Comparison of ENCODE assay signal across 9 cellular contexts in genomic region chr7:41706228-41706930, GRCh38. TPM values are rescaled to one million over a fixed set of nuclear protein-coding genes. Genes with fewer than 3 reads are reported as not detected.
DNase-seq lines count a peak whose midpoint lies in the region; ATAC-seq and TF ChIP-seq lines count a peak whose summit lies in the region.
"Had no signal": no experiment of that assay in that cellular context is flagged by ENCODE, and none has a peak within 500 bp of the region (broad histone marks: within the 10 kb centered on the region; RNA-seq: fewer than 3 reads in every experiment).

No MANE protein-coding gene starts in this region.

- 34% methylated on average over 18 of the region's 18 CpGs for WGBS in right lobe of liver (ENCODE audit: insufficient coverage, low coverage, low lambda C conversion rate, missing lambda C conversion rate)

- H3K4me1 ChIP-seq in right lobe of liver (peaks cover 0 to 40% (median 4%) of the 10 kb centered on the region in 4 donors), skeletal muscle tissue (ENCODE audit: control insufficient read depth in 3 of 3, insufficient read depth in 3 of 3, low read length in 3 of 3) (peaks cover 10 to 15% (median 12%) of the 10 kb centered on the region in 3 donors)

- ATAC-seq in right lobe of liver = no peak
- no peak for ATAC-seq in GM18505 (IDR thresholded peaks at IDR 0.05; ENCODE audit: unreplicated experiment)

- no peaks in the 10 kb centered on the region for H3K9me3 ChIP-seq in right lobe of liver
- no peaks in the 10 kb centered on the region for H3K9me3 ChIP-seq in skeletal muscle tissue (ENCODE audit: control insufficient read depth in 3 of 3, low read length in 3 of 3)

- DNase-seq in HFFc6 (no peak), astrocyte of the cerebellum (ENCODE audit: low read depth) (no peak), right lobe of liver (no peak), CD1c-positive myeloid dendritic cell (ENCODE audit: extremely low spot score) (no peak), cerebellum (ENCODE audit: low spot score) (no peak)
- DNase-seq: activated effector memory CD4-positive, alpha-beta T cell treated with anti-CD3 and anti-CD28 coated beads, Interleukin-2, amount 50 U/mL, for 16 hours; NCI-H1092 had no signal

- H3K27me3 ChIP-seq in right lobe of liver (no peaks in the 10 kb centered on the region), skeletal muscle tissue (ENCODE audit: control insufficient read depth in 3 of 3, insufficient read depth in 3 of 3, low read length in 3 of 3) (peaks cover 0 to 22% (median 6%) of the 10 kb centered on the region in 3 donors)

- H3K4me3 ChIP-seq in astrocyte of the cerebellum (ENCODE audit: low read depth, low read length) (peak overlapping the region; percentile 45), right lobe of liver (peak overlapping the region in 2 of 3 donors; percentile 51 to 65), skeletal muscle tissue (ENCODE audit: low read length in 3 of 3) (peak overlapping the region in 1 of 3 donors; percentile 59)

- H3K27me3 Mint-ChIP-seq in HFFc6 (ENCODE audit: insufficient read depth) = no peaks in the 10 kb centered on the region; the same call in 1 of the 2 replicates

- H3K27ac ChIP-seq in right lobe of liver = peak overlapping the region; percentile 76 to 94 (median 89)
- no peak overlapping the region for H3K27ac ChIP-seq in skeletal muscle tissue (ENCODE audit: low read depth, low read length)

- H3K36me3 ChIP-seq in right lobe of liver (no peaks in the 10 kb centered on the region), skeletal muscle tissue (ENCODE audit: control insufficient read depth in 3 of 3, insufficient read depth in 3 of 3, low read length in 3 of 3) (no peaks in the 10 kb centered on the region)

- H3K9me3 Mint-ChIP-seq in HFFc6 = no peaks in the 10 kb centered on the region

- peak overlapping the region; percentile 90 for H3K27ac Mint-ChIP-seq in HFFc6

- TF ChIP-seq POLR2A in right lobe of liver (IDR thresholded peaks at IDR 0.05) (peak; percentile 17), GM18505 (IDR thresholded peaks at IDR 0.05; ENCODE audit: borderline replicate concordance, extremely low read depth, insufficient read depth, insufficient read length) (no peak)

- intact Hi-C loops in right lobe of liver (cut with DNase I) = loop anchor here in 1 of 2 donors (5.0 to 10.0 kb wide), 3 partner anchors 242 to 654 kb away; no protein-coding TSS in a partner anchor

- peak overlapping the region; percentile 91; the same call in 1 of the 2 replicates for H3K4me3 Mint-ChIP-seq in HFFc6

- H3K4me1 Mint-ChIP-seq in HFFc6 (ENCODE audit: low read depth) = peaks cover 90% of the 10 kb centered on the region

- H3K36me3 Mint-ChIP-seq in HFFc6 (ENCODE audit: low read depth) = no peaks in the 10 kb centered on the region

- TF ChIP-seq CTCF in HFFc6 (IDR thresholded peaks at IDR 0.05) (no peak), astrocyte of the cerebellum (IDR thresholded peaks at IDR 0.05; ENCODE audit: low read depth, low read length, missing control alignments) (no peak), right lobe of liver (IDR thresholded peaks at IDR 0.05) (no peak)

- H3K9ac ChIP-seq in skeletal muscle tissue (ENCODE audit: low read depth in 1 of 3, low read length in 3 of 3) = peak overlapping the region in 2 of 3 donors; percentile 10 to 52

- in situ Hi-C loops in astrocyte of the cerebellum (cut with HindIII; ENCODE audit: low sequenced_read_pairs) = no loop called here

RNA-seq across cellular contexts. Expression of gene INHBA, which starts 3.5 kb away (rescaled TPM):
- 10 to 100 TPM; 18.1 to 29.9 (median 20.2) TPM for total RNA-seq in HFFc6 (2021; fragmentation: NEBNext Ultra II Directional; extraction: Animal tissue kit (Norgen Biotek cat#: 25700))
- 1 to 10 TPM; 1.1 to 9.7 (median 2.9) TPM for total RNA-seq in right lobe of liver
- 4.7 TPM for total RNA-seq in skeletal muscle tissue
- 3.2 TPM for total RNA-seq in cerebellum
